Comparison of ENCODE assay signal across 1 cellular context in genomic region chr9:105656131-105656921, GRCh38.
TF ChIP-seq lines count a peak whose summit lies in the region.

No MANE protein-coding gene starts in this region.

TF ChIP-seq in WTC11, 78 proteins besides CTCF, POLR2A, EP300 and RAD21 (continued from another document and continues in another):
- no peak for TF ChIP-seq STAT6 (CRISPR knock-in tag; conservative IDR thresholded peaks at IDR 0.05; ENCODE audit: low read depth)
- TF ChIP-seq HMGA2 (CRISPR knock-in tag; IDR thresholded peaks at IDR 0.05), result no peak
- peak; percentile 81; the same call in 1 of the 2 replicates for TF ChIP-seq FOXP4 (CRISPR knock-in tag; IDR thresholded peaks at IDR 0.05)
- no peak for TF ChIP-seq MXD4 (CRISPR knock-in tag; IDR thresholded peaks at IDR 0.05; ENCODE audit: borderline replicate concordance)
- no peak for TF ChIP-seq ZNF232 (CRISPR knock-in tag; IDR thresholded peaks at IDR 0.05)
- TF ChIP-seq ZNF281 (CRISPR knock-in tag; IDR thresholded peaks at IDR 0.05), result no peak
- no peak for TF ChIP-seq ZNF532 (CRISPR knock-in tag; IDR thresholded peaks at IDR 0.05; ENCODE audit: borderline replicate concordance)
- TF ChIP-seq EMX1 (CRISPR knock-in tag; IDR thresholded peaks at IDR 0.05), result no peak
- no peak for TF ChIP-seq TEAD4 (CRISPR knock-in tag; IDR thresholded peaks at IDR 0.05)
- peak; percentile 63; the same call in 1 of the 2 replicates for TF ChIP-seq ZNF317 (CRISPR knock-in tag; IDR thresholded peaks at IDR 0.05; ENCODE audit: borderline replicate concordance, low read depth)
- TF ChIP-seq PRDM15 (CRISPR knock-in tag; IDR thresholded peaks at IDR 0.05), result peak; percentile 27; the same call in 1 of the 2 replicates
- no peak for TF ChIP-seq ZSCAN18 (CRISPR knock-in tag; IDR thresholded peaks at IDR 0.05)
- peak; percentile 53; the same call in 1 of the 2 replicates for TF ChIP-seq USF1 (CRISPR knock-in tag; IDR thresholded peaks at IDR 0.05)
- TF ChIP-seq ARID4B (CRISPR knock-in tag; IDR thresholded peaks at IDR 0.05; ENCODE audit: borderline replicate concordance), result 0 out of 2 replicates have a peak, but pooled peaks have one; percentile 84
- TF ChIP-seq E2F4 (CRISPR knock-in tag; IDR thresholded peaks at IDR 0.05; ENCODE audit: borderline replicate concordance, low read depth), result peak; percentile 36; the same call in 1 of the 2 replicates
- no peak for TF ChIP-seq NR2C2 (CRISPR knock-in tag; IDR thresholded peaks at IDR 0.05)
- no peak for TF ChIP-seq ATF1 (CRISPR knock-in tag; IDR thresholded peaks at IDR 0.05)
- TF ChIP-seq NFATC4 (CRISPR knock-in tag; IDR thresholded peaks at IDR 0.05), result no peak
- no peak for TF ChIP-seq SP1 (CRISPR knock-in tag; conservative IDR thresholded peaks at IDR 0.05)
- no peak for TF ChIP-seq PRRX2 (CRISPR knock-in tag; IDR thresholded peaks at IDR 0.05)
- TF ChIP-seq GTF2I (CRISPR knock-in tag; conservative IDR thresholded peaks at IDR 0.05), result no peak
